10 cellular contexts compared by ENCODE assay signal in the genomic region with DNA sequence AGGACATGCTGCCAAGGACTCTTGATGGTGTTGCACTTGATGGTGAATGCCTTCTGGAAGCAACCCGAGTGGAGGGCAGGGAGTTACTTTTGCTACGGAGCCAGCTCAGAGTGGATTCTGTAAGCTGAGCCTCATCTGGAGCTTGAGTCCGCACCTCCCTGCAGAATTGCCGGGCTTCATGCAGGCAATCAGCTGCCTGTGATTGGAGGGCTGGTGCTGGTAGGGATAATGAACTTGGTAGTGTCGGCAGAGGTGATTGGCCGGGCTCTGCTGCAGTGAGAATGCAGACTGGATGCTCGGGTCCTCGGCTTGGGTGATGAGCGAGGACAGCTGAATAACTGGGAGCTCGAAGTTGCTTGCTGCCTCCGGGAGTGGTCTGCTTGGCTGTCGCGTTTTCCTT. TPM values are rescaled to one million over a fixed set of nuclear protein-coding genes. Genes with fewer than 3 reads are reported as not detected.
DNase-seq lines count a peak whose midpoint lies in the region; ATAC-seq and TF ChIP-seq lines count a peak whose summit lies in the region.
"Had no signal": no experiment of that assay in that cellular context is flagged by ENCODE, and none has a peak within 500 bp of the region (broad histone marks: within the 10 kb centered on the region; RNA-seq: fewer than 3 reads in every experiment).

No MANE protein-coding gene starts in this region.

- H3K27ac ChIP-seq in tibial artery, result peak overlapping the region in 1 of 2 donors; percentile 86
- no peak overlapping the region for H3K27ac ChIP-seq in Karpas-422 (ENCODE audit: low read length)
- H3K27ac ChIP-seq: 22Rv1 had no signal

- no peak overlapping the region for H3K4me2 ChIP-seq in Karpas-422 (ENCODE audit: low read depth, low read length, poor library complexity, severe bottlenecking)

- H3K4me1 ChIP-seq in tibial artery (peaks cover 9 to 48% (median 35%) of the 10 kb centered on the region in 4 donors), Karpas-422 (ENCODE audit: low read length) (peaks cover 40% of the 10 kb centered on the region)

- H3K36me3 Mint-ChIP-seq in brain, result no peaks in the 10 kb centered on the region

- DNase-seq in DMS 273 (lab: John Stamatoyannopoulos, UW; ENCODE audit: unreplicated experiment) (peak; percentile 64), DMS 273 treated with DMSO at 0.1 percent for 48 hours (lab: John Stamatoyannopoulos, UW) (no peak), left colon (peak; percentile 33 to 58), tibial artery (peak; percentile 83 to 86), Karpas-422 (no peak), OCI-M2 (lab: John Stamatoyannopoulos, UW; ENCODE audit: unreplicated experiment) (no peak)
- no peak for DNase-seq in NK-92 treated with Interleukin-12 subunit alpha and Interleukin-12 subunit beta, amount 100 ng/mL, for 24 hours (lab: John Stamatoyannopoulos, UW)
- DNase-seq: activated B cell treated with CpG ODN at 0.5 μM for 24 hours had no signal

- peaks cover 66% of the 10 kb centered on the region for H3K4me1 Mint-ChIP-seq in brain

- H3K79me2 ChIP-seq in Karpas-422 (ENCODE audit: low read length), result peaks cover 70% of the 10 kb centered on the region

- no peaks in the 10 kb centered on the region for H3K9me3 ChIP-seq in tibial artery
- no peaks in the 10 kb centered on the region for H3K9me3 ChIP-seq in Karpas-422 (ENCODE audit: low read length)

- H3K4me3 ChIP-seq in tibial artery, result peak overlapping the region; percentile 7 to 12
- no peak overlapping the region for H3K4me3 ChIP-seq in Karpas-422 (ENCODE audit: low read length)

- intact Hi-C loops in left colon (cut with DNase I, micrococcal nuclease) (no loop called here), tibial artery (cut with DNase I; ENCODE audit: low total_unique reads) (no loop called here)

- H3K27ac Mint-ChIP-seq in brain, result peak overlapping the region; percentile 97 to 100 (median 99)
- H3K27ac Mint-ChIP-seq: activated B cell treated with CpG ODN at 0.5 μM for 24 hours had no signal

- H2AFZ ChIP-seq in Karpas-422 (ENCODE audit: low read length), result no peak overlapping the region

- H4K20me1 ChIP-seq in Karpas-422 (ENCODE audit: insufficient read depth, low read depth, low read length), result no peaks in the 10 kb centered on the region

- no peak for TF ChIP-seq CTCF in brain (conservative IDR thresholded peaks at IDR 0.05)
- TF ChIP-seq CTCF in tibial artery (IDR thresholded peaks at IDR 0.05), result no peak

- no peak for ATAC-seq in left colon

- H3K36me3 ChIP-seq in tibial artery (no peaks in the 10 kb centered on the region), Karpas-422 (ENCODE audit: insufficient read depth, low read length) (no peaks in the 10 kb centered on the region)

- no peaks in the 10 kb centered on the region for H3K9me2 ChIP-seq in Karpas-422 (replicated peaks; ENCODE audit: insufficient read depth, low read length)

- H3K27me3 Mint-ChIP-seq in brain, result no peaks in the 10 kb centered on the region
- H3K27me3 Mint-ChIP-seq: activated B cell treated with CpG ODN at 0.5 μM for 24 hours had no signal

- peak overlapping the region; percentile 79 to 95 (median 87) for H3K4me3 Mint-ChIP-seq in brain
- H3K4me3 Mint-ChIP-seq: activated B cell treated with CpG ODN at 0.5 μM for 24 hours had no signal

- H3K9me3 Mint-ChIP-seq in brain, result no peaks in the 10 kb centered on the region
- H3K9me3 Mint-ChIP-seq: activated B cell treated with CpG ODN at 0.5 μM for 24 hours had no signal

- H3K9ac ChIP-seq in Karpas-422 (ENCODE audit: low read length), result no peak overlapping the region

- H3K27me3 ChIP-seq in tibial artery, result no peaks in the 10 kb centered on the region
- H3K27me3 ChIP-seq in Karpas-422 (ENCODE audit: low read length), result no peaks in the 10 kb centered on the region

RNA-seq across cellular contexts. Expression of gene SLC25A25, which starts 23.1 kb away (rescaled TPM):
- polyA plus RNA-seq in brain (ENCODE audit: insufficient read depth, low read depth, low replicate concordance), result 64.7 TPM
- 10 to 100 TPM; 20.5 to 26.2 TPM for total RNA-seq in left colon
- 4.1 and 12.7 TPM in 2 replicates for total RNA-seq in Karpas-422 (2014; rRNA removed; shearing (Covaris generic); ENCODE audit: low replicate concordance)

RNA-seq across cellular contexts. Expression of gene NAIF1, which starts 24.0 kb away (rescaled TPM):
- 12.2 TPM for polyA plus RNA-seq in brain (ENCODE audit: insufficient read depth, low read depth, low replicate concordance)
- 10 to 100 TPM in 1 of 2 donors, 1 to 10 TPM in 1; 10.0 to 10.5 TPM for total RNA-seq in left colon
- total RNA-seq in Karpas-422 (2014; rRNA removed; shearing (Covaris generic); ENCODE audit: low replicate concordance), result 7.3 and 13.9 TPM in 2 replicates

RNA-seq across cellular contexts. Expression of gene PTGES2, which starts 36.4 kb away (rescaled TPM):
- polyA plus RNA-seq in brain (ENCODE audit: insufficient read depth, low read depth, low replicate concordance), result 115 TPM
- 100 to 1,000 TPM in 1 of 2 donors, 10 to 100 TPM in 1; 84.2 to 113 TPM for total RNA-seq in left colon
- 68.4 and 114 TPM in 2 replicates for total RNA-seq in Karpas-422 (2014; rRNA removed; shearing (Covaris generic); ENCODE audit: low replicate concordance)

RNA-seq across cellular contexts. Expression of gene LCN2, which starts 58.1 kb away (rescaled TPM):
- not detected for polyA plus RNA-seq in brain (ENCODE audit: insufficient read depth, low read depth, low replicate concordance)
- total RNA-seq in left colon, result 100 to 1,000 TPM in 1 of 2 donors, 10 to 100 TPM in 1; 12.3 to 358 TPM
- total RNA-seq in Karpas-422 (2014; rRNA removed; shearing (Covaris generic); ENCODE audit: low replicate concordance), result not detected in 2 replicates
- total RNA-seq: activated B cell treated with CpG ODN at 0.5 μM for 24 hours had no signal

Comparison
In these comparisons a context has a peak if more than half of its experiments do, and no peak if none do; other contexts are left out.
1. DNase-seq: peak in DMS 273 (single experiment), left colon (2 of 2) and tibial artery (2 of 2); none in DMS 273 treated with DMSO at 0.1 percent for 48 hours (single experiment), Karpas-422 (single experiment), NK-92 treated with Interleukin-12 subunit alpha and Interleukin-12 subunit beta, amount 100 ng/mL, for 24 hours (single experiment) and OCI-M2 (single experiment).